In genomic region chr9:86626802-86627201, GRCh38 we compare ENCODE assay signal across 1 cellular context.
TF ChIP-seq lines count a peak whose summit lies in the region.

No MANE protein-coding gene starts in this region.

TF ChIP-seq in IMR-90, 13 proteins besides CTCF, POLR2A, EP300 and RAD21 (continued from another document):
- TF ChIP-seq ELK1 (IDR thresholded peaks at IDR 0.05; ENCODE audit: borderline replicate concordance, low read depth, low read length), result no peak
- TF ChIP-seq RCOR1 (IDR thresholded peaks at IDR 0.05; ENCODE audit: insufficient replicate concordance, low read length), result no peak
- no peak for TF ChIP-seq FOS (IDR thresholded peaks at IDR 0.05; ENCODE audit: low read depth, low read length)
- no peak for TF ChIP-seq BHLHE40 (IDR thresholded peaks at IDR 0.05; ENCODE audit: low read depth, low read length)
- no peak for TF ChIP-seq RFX5 (IDR thresholded peaks at IDR 0.05; ENCODE audit: low read depth, low read length)
- TF ChIP-seq MXI1 (IDR thresholded peaks at IDR 0.05; ENCODE audit: borderline replicate concordance, low read depth, low read length), result no peak
- no peak for TF ChIP-seq CHD1 (IDR thresholded peaks at IDR 0.05; ENCODE audit: low read depth, low read length)
- no peak for TF ChIP-seq MAFK (IDR thresholded peaks at IDR 0.05; ENCODE audit: low read depth, low read length)
- TF ChIP-seq USF2 (IDR thresholded peaks at IDR 0.05; ENCODE audit: low read depth, low read length), result no peak
